8 cellular contexts compared by ENCODE assay signal in the genomic region with DNA sequence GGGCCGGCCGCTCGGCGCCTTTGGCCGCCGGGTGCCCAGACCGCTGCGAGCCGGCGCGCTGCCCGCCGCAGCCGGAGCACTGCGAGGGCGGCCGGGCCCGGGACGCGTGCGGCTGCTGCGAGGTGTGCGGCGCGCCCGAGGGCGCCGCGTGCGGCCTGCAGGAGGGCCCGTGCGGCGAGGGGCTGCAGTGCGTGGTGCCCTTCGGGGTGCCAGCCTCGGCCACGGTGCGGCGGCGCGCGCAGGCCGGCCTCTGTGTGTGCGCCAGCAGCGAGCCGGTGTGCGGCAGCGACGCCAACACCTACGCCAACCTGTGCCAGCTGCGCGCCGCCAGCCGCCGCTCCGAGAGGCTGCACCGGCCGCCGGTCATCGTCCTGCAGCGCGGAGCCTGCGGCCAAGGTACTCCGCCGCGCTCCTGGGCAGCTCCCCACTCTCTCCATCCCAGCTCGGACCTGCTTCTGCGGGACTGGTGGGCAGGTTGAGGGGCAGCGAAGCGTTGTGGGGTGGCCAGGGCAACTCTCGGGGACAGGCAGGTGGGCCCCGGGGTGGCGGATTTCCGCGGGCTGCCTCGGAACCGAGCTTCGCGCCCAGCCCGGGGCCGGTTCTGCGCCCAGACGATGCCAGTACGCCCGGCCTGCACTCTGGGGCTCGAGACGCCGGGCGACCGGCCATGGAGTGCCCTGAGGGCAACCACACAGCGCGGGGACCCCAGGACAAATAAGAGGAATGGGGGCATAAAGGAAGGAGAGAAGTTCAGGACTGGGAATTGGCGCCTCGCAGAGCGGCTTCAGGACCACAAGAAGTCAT. TPM values are rescaled to one million over a fixed set of nuclear protein-coding genes. Genes with fewer than 3 reads are reported as not detected.
DNase-seq lines count a peak whose midpoint lies in the region; ATAC-seq and TF ChIP-seq lines count a peak whose summit lies in the region.

No MANE protein-coding gene starts in this region.

- H3K4me3 Mint-ChIP-seq in CD4-positive, alpha-beta T cell = peak overlapping the region; percentile 85
- H3K4me3 Mint-ChIP-seq in natural killer cell treated with Interleukin-12 subunit alpha and Interleukin-12 subunit beta and Interleukin-15 and Interleukin-18, amount 100 ng/mL, for 72 hours = peak overlapping the region; percentile 74

- no peaks in the 10 kb centered on the region for H3K36me3 ChIP-seq in SJCRH30

- H3K4me1 Mint-ChIP-seq in CD4-positive, alpha-beta T cell (ENCODE audit: low read depth) = peaks cover 12% of the 10 kb centered on the region
- H3K4me1 Mint-ChIP-seq in natural killer cell treated with Interleukin-12 subunit alpha and Interleukin-12 subunit beta and Interleukin-15 and Interleukin-18, amount 100 ng/mL, for 72 hours (ENCODE audit: low read depth in 2 of 2) = peaks cover 0 to 6% of the 10 kb centered on the region in 2 donors

- no peak for ATAC-seq in CD4-positive, alpha-beta T cell (ENCODE audit: poor library complexity)
- ATAC-seq in esophagus mucosa = peak; percentile 49
- ATAC-seq in natural killer cell treated with Interleukin-12 subunit alpha and Interleukin-12 subunit beta and Interleukin-15 and Interleukin-18, amount 100 ng/mL, for 72 hours = peak; percentile 35 to 37
- ATAC-seq in GM18517 (IDR thresholded peaks at IDR 0.05; ENCODE audit: unreplicated experiment) = no peak
- no peak for ATAC-seq in HG02840 (IDR thresholded peaks at IDR 0.05; ENCODE audit: low FRiP score, unreplicated experiment)

- H3K27me3 ChIP-seq in CD4-positive, alpha-beta T cell (ENCODE audit: control insufficient read depth, insufficient read depth, low read length) = peaks cover 67% of the 10 kb centered on the region
- H3K27me3 ChIP-seq in SJCRH30 = peaks cover 5% of the 10 kb centered on the region

- H3K27me3 Mint-ChIP-seq in CD4-positive, alpha-beta T cell = peaks cover 78% of the 10 kb centered on the region
- peaks cover 47 to 69% of the 10 kb centered on the region in 2 donors for H3K27me3 Mint-ChIP-seq in natural killer cell treated with Interleukin-12 subunit alpha and Interleukin-12 subunit beta and Interleukin-15 and Interleukin-18, amount 100 ng/mL, for 72 hours

- TF ChIP-seq CTCF in CD4-positive, alpha-beta T cell (IDR thresholded peaks at IDR 0.05) = no peak

- no peak overlapping the region for H3K27ac Mint-ChIP-seq in CD4-positive, alpha-beta T cell
- H3K27ac Mint-ChIP-seq in natural killer cell treated with Interleukin-12 subunit alpha and Interleukin-12 subunit beta and Interleukin-15 and Interleukin-18, amount 100 ng/mL, for 72 hours = no peak overlapping the region

- H3K4me1 ChIP-seq in SJCRH30 = peaks cover 14% of the 10 kb centered on the region; the same call in 1 of the 2 replicates

- peak overlapping the region; percentile 52 for H3K4me3 ChIP-seq in SJCRH30

- H3K27ac ChIP-seq in CD4-positive, alpha-beta T cell (ENCODE audit: low read depth, low read length) = no peak overlapping the region
- no peak overlapping the region for H3K27ac ChIP-seq in SJCRH30

- H3K9me3 Mint-ChIP-seq in CD4-positive, alpha-beta T cell = no peaks in the 10 kb centered on the region
- no peaks in the 10 kb centered on the region for H3K9me3 Mint-ChIP-seq in natural killer cell treated with Interleukin-12 subunit alpha and Interleukin-12 subunit beta and Interleukin-15 and Interleukin-18, amount 100 ng/mL, for 72 hours

- H3K36me3 Mint-ChIP-seq in CD4-positive, alpha-beta T cell (ENCODE audit: low read depth) = no peaks in the 10 kb centered on the region
- no peaks in the 10 kb centered on the region for H3K36me3 Mint-ChIP-seq in natural killer cell treated with Interleukin-12 subunit alpha and Interleukin-12 subunit beta and Interleukin-15 and Interleukin-18, amount 100 ng/mL, for 72 hours

- CTCF ChIA-PET in CD4-positive, alpha-beta T cell (lab: Charles Lee) = no interaction called here

- no peaks in the 10 kb centered on the region for H3K9me3 ChIP-seq in CD4-positive, alpha-beta T cell (ENCODE audit: control insufficient read depth, low read length)
- H3K9me3 ChIP-seq in SJCRH30 (replicated peaks) = no peaks in the 10 kb centered on the region

- POLR2A ChIA-PET in CD4-positive, alpha-beta T cell (lab: Charles Lee) = no interaction called here

- intact Hi-C loops in CD4-positive, alpha-beta T cell (cut with DNase I, micrococcal nuclease) = no loop called here
- intact Hi-C loops in posterior vena cava (cut with DNase I) = loop anchor here in 1 of 2 donors (5.0 to 10.0 kb wide), 2 partner anchors 40 to 103 kb away; partner anchors contain the start of gene DMBT1

- no peak for DNase-seq in CD4-positive, alpha-beta T cell
- DNase-seq in SJCRH30 (no peak), posterior vena cava (ENCODE audit: low spot score) (no peak), NOMO-1 (lab: John Stamatoyannopoulos, UW; ENCODE audit: unreplicated experiment in 2 of 2) (no peak)
- DNase-seq in natural killer cell treated with Interleukin-12 subunit alpha and Interleukin-12 subunit beta and Interleukin-15 and Interleukin-18, amount 100 ng/mL, for 72 hours (ENCODE audit: low spot score) = no peak

RNA-seq across cellular contexts. Expression of gene HTRA1, which starts 0.6 kb away (rescaled TPM):
- total RNA-seq in CD4-positive, alpha-beta T cell = not detected
- 1.0 and 1.5 TPM in 2 replicates for total RNA-seq in SJCRH30 (2014; rRNA removed; shearing (Covaris generic))
- 15.3 TPM for total RNA-seq in esophagus mucosa
- not detected for total RNA-seq in natural killer cell treated with Interleukin-12 subunit alpha and Interleukin-12 subunit beta and Interleukin-15 and Interleukin-18, amount 100 ng/mL, for 72 hours
- 100 to 1,000 TPM; 152 to 276 TPM for total RNA-seq in posterior vena cava

RNA-seq across cellular contexts. Expression of gene ARMS2, which starts 7.5 kb away (rescaled TPM):
- not detected for total RNA-seq in CD4-positive, alpha-beta T cell
- total RNA-seq in SJCRH30 (2014; rRNA removed; shearing (Covaris generic)) = not detected in 2 replicates
- total RNA-seq in esophagus mucosa (not detected), posterior vena cava (not detected)
- not detected for total RNA-seq in natural killer cell treated with Interleukin-12 subunit alpha and Interleukin-12 subunit beta and Interleukin-15 and Interleukin-18, amount 100 ng/mL, for 72 hours

Comparison
In these comparisons a context has a peak if more than half of its experiments do, and no peak if none do; other contexts are left out.
1. ATAC-seq: peak in esophagus mucosa (single experiment) and natural killer cell treated with Interleukin-12 subunit alpha and Interleukin-12 subunit beta and Interleukin-15 and Interleukin-18, amount 100 ng/mL, for 72 hours (2 of 2); none in CD4-positive, alpha-beta T cell (single experiment), GM18517 (single experiment) and HG02840 (single experiment).